In genomic region chr10:19629559-19629958, GRCh38 we compare ENCODE assay signal across 10 cellular contexts.
DNase-seq lines count a peak whose midpoint lies in the region; ATAC-seq and TF ChIP-seq lines count a peak whose summit lies in the region.
"Had no signal": no experiment of that assay in that cellular context is flagged by ENCODE, and none has a peak within 500 bp of the region (broad histone marks: within the 10 kb centered on the region; RNA-seq: fewer than 3 reads in every experiment).

No MANE protein-coding gene starts in this region.

- H3K4me1 ChIP-seq in tibial nerve (peaks cover 0 to 19% (median 3%) of the 10 kb centered on the region in 4 donors), foreskin keratinocyte (no peaks in the 10 kb centered on the region), esophagus muscularis mucosa (peaks cover 0 to 4% (median 2%) of the 10 kb centered on the region in 4 donors)

- TF ChIP-seq POLR2A in tibial nerve (IDR thresholded peaks at IDR 0.05) (no peak), esophagus muscularis mucosa (IDR thresholded peaks at IDR 0.05; ENCODE audit: low read depth) (no peak)

- no peaks in the 10 kb centered on the region for H3K36me3 ChIP-seq in tibial nerve
- no peaks in the 10 kb centered on the region for H3K36me3 ChIP-seq in esophagus muscularis mucosa

- H3K4me3 ChIP-seq in fibroblast of mammary gland (ENCODE audit: control insufficient read depth, low read depth, low read length) = no peak overlapping the region
- H3K4me3 ChIP-seq in tibial nerve = no peak overlapping the region
- no peak overlapping the region for H3K4me3 ChIP-seq in esophagus muscularis mucosa

- peak; percentile 86 for DNase-seq in OCI-M1 (lab: John Stamatoyannopoulos, UW)
- DNase-seq in fibroblast of mammary gland (ENCODE audit: low read depth) = peak; percentile 74
- DNase-seq in midbrain (lab: John Stamatoyannopoulos, UW) = peak; percentile 68
- peak; percentile 58 to 70 for DNase-seq in tibial nerve (ENCODE audit: low spot score in 2 of 2)
- DNase-seq in A172 (ENCODE audit: low spot score) = no peak
- DNase-seq in foreskin keratinocyte = no peak
- no peak for DNase-seq in COLO668 (lab: John Stamatoyannopoulos, UW; ENCODE audit: unreplicated experiment)
- DNase-seq in esophagus muscularis mucosa (ENCODE audit: extremely low spot score) = no peak
- DNase-seq: activated CD8-positive, alpha-beta T cell treated with anti-CD3 and anti-CD28 coated beads for 36 hours; NK-92 treated with Interleukin-12 subunit alpha and Interleukin-12 subunit beta, amount 100 ng/mL, for 24 hours had no signal

- no peaks in the 10 kb centered on the region for H3K9me3 ChIP-seq in tibial nerve
- no peaks in the 10 kb centered on the region for H3K9me3 ChIP-seq in esophagus muscularis mucosa

- intact Hi-C loops in esophagus muscularis mucosa (cut with DNase I) = no loop called here

- peak in 1 of 2 donors; percentile 48 for TF ChIP-seq EP300 in tibial nerve (IDR thresholded peaks at IDR 0.05)
- no peak for TF ChIP-seq EP300 in esophagus muscularis mucosa (IDR thresholded peaks at IDR 0.05)

- ATAC-seq in foreskin keratinocyte = no peak
- ATAC-seq: activated CD8-positive, alpha-beta T cell treated with anti-CD3 and anti-CD28 coated beads for 36 hours had no signal

- H3K27ac ChIP-seq in tibial nerve = peak overlapping the region in 3 of 4 donors; percentile 13 to 45 (median 32)
- no peak overlapping the region for H3K27ac ChIP-seq in foreskin keratinocyte
- no peak overlapping the region for H3K27ac ChIP-seq in esophagus muscularis mucosa (replicated peaks in 1 of 4)

- H3K27me3 ChIP-seq in tibial nerve (no peaks in the 10 kb centered on the region), foreskin keratinocyte (no peaks in the 10 kb centered on the region), esophagus muscularis mucosa (no peaks in the 10 kb centered on the region)

- TF ChIP-seq CTCF in fibroblast of mammary gland (conservative IDR thresholded peaks at IDR 0.05; ENCODE audit: control insufficient read depth, insufficient read depth, low read depth, low read length) (peak; percentile 31), tibial nerve (IDR thresholded peaks at IDR 0.05) (peak in 2 of 5 experiments; percentile 23 to 24), foreskin keratinocyte (conservative IDR thresholded peaks at IDR 0.05) (no peak), esophagus muscularis mucosa (IDR thresholded peaks at IDR 0.05) (no peak)

- WGBS in tibial nerve, 2 donors = 28 to 29% methylated on average over 6 of the region's 6 CpGs
- 39% methylated on average over 6 of the region's 6 CpGs for WGBS in esophagus muscularis mucosa

Comparison
In these comparisons a context has a peak if more than half of its experiments do, and no peak if none do; other contexts are left out.
1. DNase-seq: peak in OCI-M1 (single experiment), fibroblast of mammary gland (single experiment), midbrain (single experiment) and tibial nerve (2 of 2); none in A172 (single experiment), foreskin keratinocyte (0 of 2), COLO668 (single experiment) and esophagus muscularis mucosa (single experiment).
2. H3K27ac ChIP-seq: peak in tibial nerve (3 of 4); none in foreskin keratinocyte (single experiment) and esophagus muscularis mucosa (0 of 4).